In the genomic region with DNA sequence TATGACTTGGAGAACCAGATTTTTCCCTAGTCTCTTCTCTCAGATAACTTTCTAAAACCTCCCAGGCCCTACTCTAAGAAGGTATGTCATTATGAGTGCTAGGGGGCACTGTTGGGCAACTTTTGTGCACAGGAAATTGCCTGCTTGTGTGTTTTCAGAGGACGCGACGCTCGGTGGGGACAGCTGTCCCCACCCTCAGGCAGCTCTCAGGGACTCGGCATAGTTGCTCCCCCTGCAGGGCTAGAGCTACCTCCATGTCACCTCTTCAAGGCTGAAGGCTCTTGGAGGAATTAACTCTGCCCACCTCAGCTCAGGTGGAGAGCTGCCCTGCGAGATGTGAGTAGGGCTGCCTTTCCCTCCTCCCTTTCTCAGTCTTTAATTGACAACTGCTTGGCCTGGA, we compare ENCODE assay signal across 1 cellular context.
TF ChIP-seq lines count a peak whose summit lies in the region.

No MANE protein-coding gene starts in this region.

TF ChIP-seq in A549, 52 proteins besides CTCF, POLR2A, EP300 and RAD21 (continued from another document):
- TF ChIP-seq, protein P1, sequence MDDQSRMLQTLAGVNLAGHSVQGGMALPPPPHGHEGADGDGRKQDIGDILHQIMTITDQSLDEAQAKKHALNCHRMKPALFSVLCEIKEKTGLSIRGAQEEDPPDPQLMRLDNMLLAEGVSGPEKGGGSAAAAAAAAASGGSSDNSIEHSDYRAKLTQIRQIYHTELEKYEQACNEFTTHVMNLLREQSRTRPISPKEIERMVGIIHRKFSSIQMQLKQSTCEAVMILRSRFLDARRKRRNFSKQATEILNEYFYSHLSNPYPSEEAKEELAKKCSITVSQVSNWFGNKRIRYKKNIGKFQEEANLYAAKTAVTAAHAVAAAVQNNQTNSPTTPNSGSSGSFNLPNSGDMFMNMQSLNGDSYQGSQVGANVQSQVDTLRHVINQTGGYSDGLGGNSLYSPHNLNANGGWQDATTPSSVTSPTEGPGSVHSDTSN (IDR thresholded peaks at IDR 0.05) = no peak
- TF ChIP-seq ESRRA (IDR thresholded peaks at IDR 0.05; ENCODE audit: borderline replicate concordance, low read length) = no peak
- no peak for TF ChIP-seq NR3C1 (IDR thresholded peaks at IDR 0.05)
- no peak for TF ChIP-seq HMGXB4 (CRISPR knock-in tag; IDR thresholded peaks at IDR 0.05; ENCODE audit: borderline replicate concordance)
- TF ChIP-seq, protein P2, sequence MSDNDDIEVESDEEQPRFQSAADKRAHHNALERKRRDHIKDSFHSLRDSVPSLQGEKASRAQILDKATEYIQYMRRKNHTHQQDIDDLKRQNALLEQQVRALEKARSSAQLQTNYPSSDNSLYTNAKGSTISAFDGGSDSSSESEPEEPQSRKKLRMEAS (IDR thresholded peaks at IDR 0.05) = peak; percentile 38; the same call in 1 of the 2 replicates
